Comparison of ENCODE assay signal across 1 cellular context in genomic region chr3:152222327-152222726, GRCh38.
TF ChIP-seq lines count a peak whose summit lies in the region.

No MANE protein-coding gene starts in this region.

TF ChIP-seq in GM12878, 131 proteins besides CTCF, POLR2A, EP300 and RAD21 (continued from another document):
- no peak for TF ChIP-seq ZBTB33 (IDR thresholded peaks at IDR 0.05)
